Comparison of ENCODE assay signal across 27 cellular contexts in the genomic region with DNA sequence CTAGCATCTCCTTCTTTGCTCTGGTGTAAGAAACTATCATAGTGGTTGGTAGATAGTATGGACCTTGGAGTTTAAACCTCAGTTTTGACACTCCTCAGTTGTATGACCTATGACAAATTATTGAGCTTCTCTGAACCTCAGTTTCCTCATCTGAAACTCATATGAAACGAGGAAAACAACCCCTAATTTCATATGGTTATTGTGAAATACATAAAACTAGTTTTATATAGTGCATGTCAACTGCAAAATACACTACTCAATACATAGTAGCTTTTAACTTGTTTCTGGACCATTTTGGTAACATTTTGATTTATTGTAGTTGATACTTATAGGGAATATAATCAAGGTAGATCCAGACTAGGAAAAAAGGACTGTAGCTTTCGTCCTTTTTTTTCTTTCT.
"Had no signal": no experiment of that assay in that cellular context is flagged by ENCODE, and none has a peak within 500 bp of the region (broad histone marks: within the 10 kb centered on the region; RNA-seq: fewer than 3 reads in every experiment).

No MANE protein-coding gene starts in this region.

- H3K27me3 Mint-ChIP-seq: activated B cell treated with CpG ODN at 0.5 μM for 24 hours; activated CD4-positive, alpha-beta T cell treated with anti-CD3 and anti-CD28 coated beads, Interleukin-2, amount 10 ng/mL, durations not matched to agents 7 days and 5 days; activated naive CD8-positive, alpha-beta T cell treated with anti-CD3 and anti-CD28 coated beads, Interleukin-2, amount 50 U/mL, for 24 hours; brain had no signal

- H3K36me3 Mint-ChIP-seq: activated CD4-positive, alpha-beta memory T cell treated with anti-CD3 and anti-CD28 coated beads for 36 hours; activated naive CD4-positive, alpha-beta T cell treated with anti-CD3 and anti-CD28 coated beads, Interleukin-2, amount 50 U/mL, for 72 hours had no signal

- H3K9me3 ChIP-seq: SJSA1 had no signal

- ATAC-seq: activated naive CD4-positive, alpha-beta T cell treated with anti-CD3 and anti-CD28 coated beads, Interleukin-2, amount 50 U/mL, for 72 hours; activated naive CD8-positive, alpha-beta T cell treated with anti-CD3 and anti-CD28 coated beads, Interleukin-2, amount 50 U/mL, for 24 hours; activated T-cell treated with anti-CD3 and anti-CD28 coated beads, Interleukin-2, amount 50 U/mL, for 4 hours; PC-3; T-helper 17 cell had no signal

- H3K27ac Mint-ChIP-seq: activated B cell treated with CpG ODN at 0.5 μM for 24 hours; activated CD4-positive, alpha-beta memory T cell treated with anti-CD3 and anti-CD28 coated beads for 36 hours; activated CD4-positive, alpha-beta T cell treated with anti-CD3 and anti-CD28 coated beads, Interleukin-2, amount 10 ng/mL, durations not matched to agents 7 days and 5 days; activated naive CD4-positive, alpha-beta T cell treated with anti-CD3 and anti-CD28 coated beads, Interleukin-2, amount 50 U/mL, for 72 hours; activated naive CD8-positive, alpha-beta T cell treated with anti-CD3 and anti-CD28 coated beads, Interleukin-2, amount 50 U/mL, for 24 hours; T-helper 17 cell had no signal

- H3K27me3 ChIP-seq: SJSA1 had no signal

- DNase-seq: activated B cell treated with CpG ODN at 0.5 μM for 24 hours; activated CD4-positive, alpha-beta memory T cell treated with anti-CD3 and anti-CD28 coated beads for 36 hours; activated CD4-positive, alpha-beta T cell treated with anti-CD3 and anti-CD28 coated beads for 1 hour; activated CD4-positive, alpha-beta T cell treated with anti-CD3 and anti-CD28 coated beads, Interleukin-2, amount 10 ng/mL, durations not matched to agents 7 days and 5 days; activated CD8-positive, alpha-beta memory T cell treated with anti-CD3 and anti-CD28 coated beads for 24 hours; activated effector memory CD4-positive, alpha-beta T cell treated with anti-CD3 and anti-CD28 coated beads, Interleukin-2, amount 50 U/mL, for 16 hours; activated naive CD4-positive, alpha-beta T cell treated with Interleukin-2 at 50 U/mL for 16 hours; activated naive CD8-positive, alpha-beta T cell treated with anti-CD3 and anti-CD28 coated beads, Interleukin-2, amount 50 U/mL, for 24 hours; activated T-cell treated with anti-CD3 and anti-CD28 coated beads, Interleukin-2, amount 50 U/mL, for 4 hours; amniotic stem cell; cerebellar nuclear complex; KG1; NCI-H1092; NCI-H1417; NCI-H1930; NCI-H2171 treated with DMSO at 0.1 percent for 48 hours; NCI-H345; NCI-H510A; NCI-H526 treated with DMSO at 0.1 percent for 48 hours; NCI-H82; PC-3; SHP77; T-helper 17 cell; T-helper 9 cell had no signal

- H3K4me3 ChIP-seq: SJSA1 had no signal

- H3K27ac ChIP-seq: SJSA1 had no signal

- H3K4me3 Mint-ChIP-seq: activated B cell treated with CpG ODN at 0.5 μM for 24 hours; activated CD4-positive, alpha-beta memory T cell treated with anti-CD3 and anti-CD28 coated beads for 36 hours; activated CD4-positive, alpha-beta T cell treated with anti-CD3 and anti-CD28 coated beads, Interleukin-2, amount 10 ng/mL, durations not matched to agents 7 days and 5 days; activated naive CD8-positive, alpha-beta T cell treated with anti-CD3 and anti-CD28 coated beads, Interleukin-2, amount 50 U/mL, for 24 hours; activated T-cell treated with anti-CD3 and anti-CD28 coated beads, Interleukin-2, amount 50 U/mL, for 4 hours; brain; T-helper 17 cell had no signal

- H3K9me3 Mint-ChIP-seq: activated B cell treated with CpG ODN at 0.5 μM for 24 hours; activated CD4-positive, alpha-beta memory T cell treated with anti-CD3 and anti-CD28 coated beads for 36 hours; activated CD4-positive, alpha-beta T cell treated with anti-CD3 and anti-CD28 coated beads, Interleukin-2, amount 10 ng/mL, durations not matched to agents 7 days and 5 days; activated naive CD4-positive, alpha-beta T cell treated with anti-CD3 and anti-CD28 coated beads, Interleukin-2, amount 50 U/mL, for 72 hours; activated naive CD8-positive, alpha-beta T cell treated with anti-CD3 and anti-CD28 coated beads, Interleukin-2, amount 50 U/mL, for 24 hours; activated T-cell treated with anti-CD3 and anti-CD28 coated beads, Interleukin-2, amount 50 U/mL, for 4 hours; brain had no signal

- H3K4me1 Mint-ChIP-seq: activated CD4-positive, alpha-beta T cell treated with anti-CD3 and anti-CD28 coated beads, Interleukin-2, amount 10 ng/mL, durations not matched to agents 7 days and 5 days had no signal
